In the genomic region with DNA sequence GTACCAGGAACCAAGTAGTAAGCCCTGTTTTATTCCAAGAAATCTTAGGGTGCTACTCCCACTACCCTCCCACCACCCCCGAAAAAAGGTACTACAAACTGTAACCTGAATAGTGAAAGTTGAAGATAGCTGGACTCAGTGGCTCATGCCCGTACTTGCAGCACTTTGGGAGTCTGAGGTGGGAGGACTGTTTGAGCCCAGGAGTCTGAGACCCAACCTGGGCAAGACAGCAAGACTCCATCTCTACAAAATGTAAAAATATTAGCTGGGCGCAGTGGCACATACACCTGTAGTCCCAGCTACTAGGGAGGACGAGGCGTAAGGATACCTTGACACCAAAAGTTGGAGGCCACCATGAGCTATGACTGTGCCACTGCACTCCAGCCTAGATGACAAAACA, we compare ENCODE assay signal across 26 cellular contexts. TPM values are rescaled to one million over a fixed set of nuclear protein-coding genes. Genes with fewer than 3 reads are reported as not detected.
"Had no signal": no experiment of that assay in that cellular context is flagged by ENCODE, and none has a peak within 500 bp of the region (broad histone marks: within the 10 kb centered on the region; RNA-seq: fewer than 3 reads in every experiment).

No MANE protein-coding gene starts in this region.

- DNase-seq: activated CD4-positive, alpha-beta memory T cell treated with anti-CD3 and anti-CD28 coated beads, Interleukin-2, amount 10 ng/mL, durations not matched to agents 7 days and 5 days; activated CD4-positive, alpha-beta T cell treated with anti-CD3 and anti-CD28 coated beads, Interleukin-2, amount 10 ng/mL, durations not matched to agents 24 days and 14 days; activated CD4-positive, CD25-positive, alpha-beta regulatory T cell treated with anti-CD3 and anti-CD28 coated beads, Interleukin-2, amount 50 U/mL, for 72 hours; activated CD8-positive, alpha-beta memory T cell treated with anti-CD3 and anti-CD28 coated beads, Interleukin-2, amount 50 U/mL, for 48 hours; activated naive CD8-positive, alpha-beta T cell treated with anti-CD3 and anti-CD28 coated beads for 36 hours; activated T-cell treated with anti-CD3 and anti-CD28 coated beads, Interleukin-2, amount 50 U/mL, for 48 hours; head of caudate nucleus; kidney glomerular epithelial cell; left lung; mesendoderm; mucosa of descending colon; stimulated activated CD4-positive, alpha-beta T cell treated with anti-CD3 and anti-CD28 coated beads, Interleukin-4, amount 100 ng/mL, for 24 hours; T-helper 9 cell; upper lobe of right lung had no signal

- H3K27me3 ChIP-seq: ascending aorta, cardiac muscle cell, left lung, upper lobe of right lung had no signal

- H3K9me3 Mint-ChIP-seq: activated CD4-positive, alpha-beta memory T cell treated with anti-CD3 and anti-CD28 coated beads, Interleukin-2, amount 10 ng/mL, durations not matched to agents 7 days and 5 days; activated CD4-positive, alpha-beta T cell treated with anti-CD3 and anti-CD28 coated beads, Interleukin-2, amount 10 ng/mL, durations not matched to agents 24 days and 14 days; activated naive CD8-positive, alpha-beta T cell treated with anti-CD3 and anti-CD28 coated beads for 36 hours; activated T-helper 2 cell treated with anti-CD3 and anti-CD28 coated beads, Interferon-gamma antibody, Interleukin-2, Interleukin-4, amounts not matched to agents 10 μg/mL and 5 μg/mL and 100 μg/mL, durations not matched to agents 14 hours and 24 hours and 36 hours; brain; nephron; stimulated activated effector memory CD8-positive, alpha-beta T cell treated with anti-CD3 and anti-CD28 coated beads, Interleukin-12 subunit alpha, Interleukin-12 subunit beta, amount 100 ng/mL, for 72 hours; stimulated activated naive CD8-positive, alpha-beta T cell treated with anti-CD3 and anti-CD28 coated beads, Interleukin-15, Interleukin-2, amounts not matched to agents 100 ng/mL and 50 ng/mL, for 24 hours had no signal

- H3K27ac ChIP-seq: cardiac muscle cell, left lung, skin epidermis, thoracic aorta, upper lobe of right lung, VCaP had no signal

- H3K27ac Mint-ChIP-seq: activated CD4-positive, alpha-beta memory T cell treated with anti-CD3 and anti-CD28 coated beads, Interleukin-2, amount 10 ng/mL, durations not matched to agents 7 days and 5 days; activated CD4-positive, alpha-beta T cell treated with anti-CD3 and anti-CD28 coated beads, Interleukin-2, amount 10 ng/mL, durations not matched to agents 24 days and 14 days; activated naive CD8-positive, alpha-beta T cell treated with anti-CD3 and anti-CD28 coated beads for 36 hours; activated T-helper 2 cell treated with anti-CD3 and anti-CD28 coated beads, Interferon-gamma antibody, Interleukin-2, Interleukin-4, amounts not matched to agents 10 μg/mL and 5 μg/mL and 100 μg/mL, durations not matched to agents 14 hours and 24 hours and 36 hours; brain; nephron; stimulated activated effector memory CD8-positive, alpha-beta T cell treated with anti-CD3 and anti-CD28 coated beads, Interleukin-12 subunit alpha, Interleukin-12 subunit beta, amount 100 ng/mL, for 72 hours; stimulated activated naive CD8-positive, alpha-beta T cell treated with anti-CD3 and anti-CD28 coated beads, Interleukin-15, Interleukin-2, amounts not matched to agents 100 ng/mL and 50 ng/mL, for 24 hours had no signal

- H3K9me3 ChIP-seq: ascending aorta, left lung, mucosa of descending colon, thoracic aorta, upper lobe of right lung had no signal

- H3K36me3 ChIP-seq: thoracic aorta, upper lobe of right lung had no signal

- H3K4me3 Mint-ChIP-seq: activated CD4-positive, alpha-beta memory T cell treated with anti-CD3 and anti-CD28 coated beads, Interleukin-2, amount 10 ng/mL, durations not matched to agents 7 days and 5 days; activated CD4-positive, alpha-beta T cell treated with anti-CD3 and anti-CD28 coated beads, Interleukin-2, amount 10 ng/mL, durations not matched to agents 24 days and 14 days; activated naive CD8-positive, alpha-beta T cell treated with anti-CD3 and anti-CD28 coated beads for 36 hours; brain; nephron; stimulated activated effector memory CD8-positive, alpha-beta T cell treated with anti-CD3 and anti-CD28 coated beads, Interleukin-12 subunit alpha, Interleukin-12 subunit beta, amount 100 ng/mL, for 72 hours; stimulated activated naive CD8-positive, alpha-beta T cell treated with anti-CD3 and anti-CD28 coated beads, Interleukin-15, Interleukin-2, amounts not matched to agents 100 ng/mL and 50 ng/mL, for 24 hours had no signal

- H3K4me3 ChIP-seq: ascending aorta, cardiac muscle cell, left lung, lung, mucosa of descending colon, skin epidermis, thoracic aorta, upper lobe of right lung had no signal

- ATAC-seq: left lung; mucosa of descending colon; sciatic nerve; stimulated activated effector memory CD8-positive, alpha-beta T cell treated with anti-CD3 and anti-CD28 coated beads, Interleukin-12 subunit alpha, Interleukin-12 subunit beta, amount 100 ng/mL, for 72 hours; upper lobe of right lung had no signal

- H3K27me3 Mint-ChIP-seq: activated CD4-positive, alpha-beta memory T cell treated with anti-CD3 and anti-CD28 coated beads, Interleukin-2, amount 10 ng/mL, durations not matched to agents 7 days and 5 days; activated CD4-positive, alpha-beta T cell treated with anti-CD3 and anti-CD28 coated beads, Interleukin-2, amount 10 ng/mL, durations not matched to agents 24 days and 14 days; activated naive CD8-positive, alpha-beta T cell treated with anti-CD3 and anti-CD28 coated beads for 36 hours; stimulated activated naive CD8-positive, alpha-beta T cell treated with anti-CD3 and anti-CD28 coated beads, Interleukin-15, Interleukin-2, amounts not matched to agents 100 ng/mL and 50 ng/mL, for 24 hours had no signal

RNA-seq across cellular contexts. Expression of gene AMT, which starts 18.4 kb away (rescaled TPM):
- total RNA-seq: ascending aorta had no signal
